In the genomic region with DNA sequence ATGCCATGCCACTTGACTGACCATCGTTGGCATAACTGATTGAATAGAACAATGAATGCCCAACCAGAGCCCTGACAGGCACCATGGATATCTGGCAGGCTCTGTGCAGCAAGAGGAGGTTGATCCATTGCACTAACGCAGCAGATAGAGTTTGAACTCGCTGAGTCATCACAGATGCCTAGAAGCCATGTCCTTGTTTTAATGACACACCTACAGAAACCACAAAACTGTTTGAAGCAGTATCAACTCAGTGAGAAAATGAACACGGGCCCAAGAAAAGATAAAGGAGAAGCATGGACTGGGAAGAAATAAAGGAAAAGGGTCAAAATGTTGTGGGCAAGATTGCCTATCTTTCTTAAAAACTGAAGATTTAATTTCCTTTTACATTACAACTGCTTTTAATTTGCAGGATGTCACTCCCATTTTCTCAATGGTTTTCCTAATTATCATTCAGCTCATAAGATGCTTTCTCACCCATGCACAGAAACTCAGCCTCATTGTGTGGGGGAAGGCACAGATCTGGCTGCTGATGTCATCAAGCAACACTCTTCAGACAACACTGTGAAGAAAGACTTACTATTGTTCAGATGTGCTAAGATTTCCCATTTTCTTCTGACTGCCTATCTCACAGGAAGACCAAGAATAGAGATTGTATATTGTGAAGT, we compare ENCODE assay signal across 8 cellular contexts.
DNase-seq lines count a peak whose midpoint lies in the region; ATAC-seq and TF ChIP-seq lines count a peak whose summit lies in the region.

No MANE protein-coding gene starts in this region.

- no peak overlapping the region for H3K9ac ChIP-seq in GM23248

- in situ Hi-C loops in GM23248 (cut with MboI): no loop called here

- peaks cover 23% of the 10 kb centered on the region for H3F3A ChIP-seq in GM23248 (ENCODE audit: insufficient read depth)

- H3K27ac ChIP-seq in GM23248 (peak overlapping the region; percentile 55), tibial artery (peak overlapping the region; percentile 81 to 82)

- peak overlapping the region; percentile 44 for H3K4me2 ChIP-seq in GM23248 (ENCODE audit: unreplicated experiment)

- H3K36me3 ChIP-seq in GM23248 (ENCODE audit: low read depth): no peaks in the 10 kb centered on the region
- no peaks in the 10 kb centered on the region for H3K36me3 ChIP-seq in tibial artery

- H3K4me3 ChIP-seq in GM23248: no peak overlapping the region
- no peak overlapping the region for H3K4me3 ChIP-seq in fibroblast of villous mesenchyme (ENCODE audit: low read depth, low read length)
- H3K4me3 ChIP-seq in tibial artery: no peak overlapping the region

- ATAC-seq in HG03025 (IDR thresholded peaks at IDR 0.05; ENCODE audit: low FRiP score, unreplicated experiment): no peak

- no peak overlapping the region for H3K4me3 Mint-ChIP-seq in Calu3 (ENCODE audit: low read depth, unreplicated experiment)
- no peak overlapping the region for H3K4me3 Mint-ChIP-seq in osteocyte (ENCODE audit: unreplicated experiment)

- CTCF ChIA-PET in Calu3 (lab: Charles Lee): interaction anchor here (0.6 kb wide), 1 partner anchor 960 kb away, joined by 3 read pairs; no protein-coding TSS in a partner anchor

- no TSS peak for BruUV-seq in Calu3 (replicated peaks; lab: Mats Ljungman, UMichigan)

- H3K79me2 ChIP-seq in GM23248 (ENCODE audit: insufficient read depth): no peaks in the 10 kb centered on the region

- DNase-seq in Calu3 (peak; percentile 17), GM23248 (peak; percentile 79), SW480 (ENCODE audit: low spot score) (peak; percentile 88), fibroblast of villous mesenchyme (ENCODE audit: low read depth) (peak; percentile 65), tibial artery (no peak), mucosa of gallbladder (ENCODE audit: low spot score) (no peak), osteocyte (ENCODE audit: extremely low spot score, unreplicated experiment) (no peak)

- TF ChIP-seq CTCF in Calu3 (IDR thresholded peaks at IDR 0.05; ENCODE audit: unreplicated experiment): no peak
- no peak for TF ChIP-seq CTCF in fibroblast of villous mesenchyme (IDR thresholded peaks at IDR 0.05; ENCODE audit: insufficient read depth, low read depth, low read length)
- TF ChIP-seq CTCF in tibial artery (IDR thresholded peaks at IDR 0.05): no peak
- TF ChIP-seq CTCF in osteocyte (IDR thresholded peaks at IDR 0.05): no peak

- H3K27me3 Mint-ChIP-seq in Calu3 (ENCODE audit: unreplicated experiment) (no peaks in the 10 kb centered on the region), osteocyte (ENCODE audit: unreplicated experiment) (no peaks in the 10 kb centered on the region)

- no peak overlapping the region for H2AFZ ChIP-seq in GM23248

- H3K4me1 ChIP-seq in GM23248 (ENCODE audit: insufficient read depth) (peaks cover 26% of the 10 kb centered on the region), tibial artery (peaks cover 0 to 25% (median 15%) of the 10 kb centered on the region in 4 donors)

- H4K20me1 ChIP-seq in GM23248 (ENCODE audit: insufficient read depth): no peaks in the 10 kb centered on the region

- H3K4me1 Mint-ChIP-seq in Calu3 (ENCODE audit: low read depth, unreplicated experiment): peaks cover 16% of the 10 kb centered on the region
- peaks cover 5% of the 10 kb centered on the region for H3K4me1 Mint-ChIP-seq in osteocyte (ENCODE audit: unreplicated experiment)

- H3K27me3 ChIP-seq in GM23248 (replicated peaks; ENCODE audit: insufficient read depth) (no peaks in the 10 kb centered on the region), tibial artery (no peaks in the 10 kb centered on the region)

- 19 to 25% methylated on average over 4 of the region's 4 CpGs for WGBS in GM23248 (ENCODE audit: low coverage in 1 of 2, low lambda C conversion rate in 2 of 2, missing lambda C conversion rate in 2 of 2), 2 experiments

- no peaks in the 10 kb centered on the region for H3K9me2 ChIP-seq in GM23248 (ENCODE audit: insufficient read depth)

- peak overlapping the region; percentile 5 for H3K27ac Mint-ChIP-seq in Calu3 (ENCODE audit: unreplicated experiment)
- no peak overlapping the region for H3K27ac Mint-ChIP-seq in osteocyte (ENCODE audit: unreplicated experiment)

- H3K9me3 Mint-ChIP-seq in Calu3 (ENCODE audit: low read depth, unreplicated experiment) (peaks cover 11% of the 10 kb centered on the region), osteocyte (ENCODE audit: unreplicated experiment) (peaks cover 9% of the 10 kb centered on the region)

- no peaks in the 10 kb centered on the region for H3K9me3 ChIP-seq in GM23248 (ENCODE audit: low read depth)
- no peaks in the 10 kb centered on the region for H3K9me3 ChIP-seq in tibial artery

- intact Hi-C loops in Calu3 (cut with micrococcal nuclease; ENCODE audit: unreplicated experiment): no loop called here
- intact Hi-C loops in tibial artery (cut with DNase I; ENCODE audit: low total_unique reads): no loop called here

- no peaks in the 10 kb centered on the region for H3K36me3 Mint-ChIP-seq in Calu3 (ENCODE audit: insufficient read depth, unreplicated experiment)
- no peaks in the 10 kb centered on the region for H3K36me3 Mint-ChIP-seq in osteocyte (ENCODE audit: unreplicated experiment)

Comparison
In these comparisons a context has a peak if more than half of its experiments do, and no peak if none do; other contexts are left out.
1. DNase-seq: peak in Calu3 (single experiment), GM23248 (single experiment), SW480 (single experiment) and fibroblast of villous mesenchyme (single experiment); none in tibial artery (0 of 2), mucosa of gallbladder (single experiment) and osteocyte (single experiment).